In genomic region chr9:18739641-18740318, GRCh38 we compare ENCODE assay signal across 20 cellular contexts.
DNase-seq lines count a peak whose midpoint lies in the region; ATAC-seq, FAIRE-seq and TF ChIP-seq lines count a peak whose summit lies in the region.
"Had no signal": no experiment of that assay in that cellular context is flagged by ENCODE, and none has a peak within 500 bp of the region (broad histone marks: within the 10 kb centered on the region; RNA-seq: fewer than 3 reads in every experiment).

No MANE protein-coding gene starts in this region.

- H3K27ac ChIP-seq in left ventricle myocardium inferior (replicated peaks), result no peak overlapping the region
- no peak overlapping the region for H3K27ac ChIP-seq in heart left ventricle
- no peak overlapping the region for H3K27ac ChIP-seq in vagina
- no peak overlapping the region for H3K27ac ChIP-seq in small intestine (ENCODE audit: low read depth in 1 of 2, low read length in 1 of 2)

- ATAC-seq in Right ventricle myocardium inferior (peak; percentile 80), heart left ventricle (peak in 3 of 4 donors; percentile 42 to 93 (median 62)), sciatic nerve (peak; percentile 40), GM21528 (IDR thresholded peaks at IDR 0.05; ENCODE audit: low FRiP score, unreplicated experiment) (no peak)
- ATAC-seq: PC-3 had no signal

- TF ChIP-seq POLR2A in heart left ventricle (IDR thresholded peaks at IDR 0.05) (no peak), vagina (IDR thresholded peaks at IDR 0.05) (no peak)

- intact Hi-C loops in Right ventricle myocardium inferior (cut with DNase I), result no loop called here
- intact Hi-C loops in left ventricle myocardium inferior (cut with micrococcal nuclease), result no loop called here
- intact Hi-C loops in heart left ventricle (cut with DNase I), result no loop called here
- intact Hi-C loops in sciatic nerve (cut with DNase I), result no loop called here
- intact Hi-C loops in vagina (cut with DNase I), result loop anchor here (10.0 kb wide), 1 partner anchor 65 kb away; no protein-coding TSS in a partner anchor

- H3K4me3 ChIP-seq in left ventricle myocardium inferior (no peak overlapping the region), heart left ventricle (no peak overlapping the region), vagina (no peak overlapping the region), small intestine (ENCODE audit: low read depth in 1 of 2, low read length in 2 of 2) (no peak overlapping the region)

- H3K9me3 ChIP-seq in left ventricle myocardium inferior (replicated peaks) (no peaks in the 10 kb centered on the region), heart left ventricle (no peaks in the 10 kb centered on the region), vagina (no peaks in the 10 kb centered on the region), small intestine (ENCODE audit: control insufficient read depth, low read depth) (no peaks in the 10 kb centered on the region)

- no peak for FAIRE-seq in small intestine (lab: Jason Lieb, UNC)
- FAIRE-seq: D721Med, H54 had no signal

- TF ChIP-seq CTCF in left ventricle myocardium inferior (IDR thresholded peaks at IDR 0.05; ENCODE audit: borderline replicate concordance), result no peak
- no peak for TF ChIP-seq CTCF in heart left ventricle (IDR thresholded peaks at IDR 0.05)
- TF ChIP-seq CTCF in vagina (IDR thresholded peaks at IDR 0.05), result no peak

- DNase-seq in Right ventricle myocardium inferior (ENCODE audit: missing footprints) (no peak), left ventricle myocardium inferior (no peak), heart left ventricle (peak in 2 of 5 donors; percentile 24 to 35), kidney tubule cell (ENCODE audit: low spot score) (peak; percentile 91), sciatic nerve (ENCODE audit: low spot score) (no peak), vagina (ENCODE audit: extremely low spot score in 2 of 2) (no peak), small intestine (no peak)
- DNase-seq: DMS53, GF-D8, NCI-H1105, NCI-H146, NCI-H2029, NCI-H226, NCI-H510A treated with DMSO at 0.1 percent for 48 hours, NCI-H774, PC-3, SHP77 treated with DMSO at 0.1 percent for 48 hours had no signal

- H3K36me3 ChIP-seq in left ventricle myocardium inferior, result no peaks in the 10 kb centered on the region
- H3K36me3 ChIP-seq in heart left ventricle, result no peaks in the 10 kb centered on the region
- no peaks in the 10 kb centered on the region for H3K36me3 ChIP-seq in vagina
- no peaks in the 10 kb centered on the region for H3K36me3 ChIP-seq in small intestine (ENCODE audit: control insufficient read depth in 2 of 2, insufficient read depth in 2 of 2, low read length in 2 of 2)

- peaks cover 7% of the 10 kb centered on the region for H3K27me3 ChIP-seq in left ventricle myocardium inferior (ENCODE audit: low read depth)
- H3K27me3 ChIP-seq in heart left ventricle, result no peaks in the 10 kb centered on the region
- no peaks in the 10 kb centered on the region for H3K27me3 ChIP-seq in vagina
- H3K27me3 ChIP-seq in small intestine (ENCODE audit: control insufficient read depth in 2 of 2, insufficient read depth in 2 of 2, low read length in 2 of 2), result no peaks in the 10 kb centered on the region

- WGBS in heart left ventricle, 4 donors, result 56 to 71% (median 67%) methylated on average over 5 of the region's 5 CpGs
- 55 to 83% (median 60%) methylated on average over 5 of the region's 5 CpGs for WGBS in small intestine, 3 donors

- H3K4me1 ChIP-seq in left ventricle myocardium inferior (no peaks in the 10 kb centered on the region), heart left ventricle (peaks cover 0 to 3% (median 0%) of the 10 kb centered on the region in 12 donors), vagina (peaks cover 13% of the 10 kb centered on the region), small intestine (ENCODE audit: control insufficient read depth in 2 of 2, insufficient read depth in 1 of 2, low read depth in 1 of 2, low read length in 1 of 2) (no peaks in the 10 kb centered on the region)
